ENCODE assay signal across 1 cellular context in genomic region chr11:548700-549603, GRCh38.
TF ChIP-seq lines count a peak whose summit lies in the region.

No MANE protein-coding gene starts in this region.

TF ChIP-seq in HCT116, 20 proteins besides CTCF, POLR2A, EP300 and RAD21:
- TF ChIP-seq CBX3 (IDR thresholded peaks at IDR 0.05; ENCODE audit: low read depth) (no peak), ZNF274 (IDR thresholded peaks at IDR 0.05; ENCODE audit: low read depth, low read length) (no peak), YY1 (IDR thresholded peaks at IDR 0.05; ENCODE audit: extremely low read depth, insufficient replicate concordance, low read depth, low read length) (no peak), EZH2phosphoT487 (IDR thresholded peaks at IDR 0.05; ENCODE audit: borderline replicate concordance) (no peak), TCF7L2 (IDR thresholded peaks at IDR 0.05; ENCODE audit: borderline replicate concordance, extremely low read depth, insufficient read depth, insufficient read length) (no peak), JUND (IDR thresholded peaks at IDR 0.05) (no peak), ZFX (IDR thresholded peaks at IDR 0.05) (no peak), ZBTB33 (IDR thresholded peaks at IDR 0.05; ENCODE audit: extremely low read depth, insufficient replicate concordance, low read length) (no peak), MAX (IDR thresholded peaks at IDR 0.05) (no peak), SP1 (IDR thresholded peaks at IDR 0.05; ENCODE audit: low read depth) (no peak), POLR2AphosphoS5 (IDR thresholded peaks at IDR 0.05; ENCODE audit: low read depth, low read length) (no peak)
